Comparison of ENCODE assay signal across 27 cellular contexts in the genomic region with DNA sequence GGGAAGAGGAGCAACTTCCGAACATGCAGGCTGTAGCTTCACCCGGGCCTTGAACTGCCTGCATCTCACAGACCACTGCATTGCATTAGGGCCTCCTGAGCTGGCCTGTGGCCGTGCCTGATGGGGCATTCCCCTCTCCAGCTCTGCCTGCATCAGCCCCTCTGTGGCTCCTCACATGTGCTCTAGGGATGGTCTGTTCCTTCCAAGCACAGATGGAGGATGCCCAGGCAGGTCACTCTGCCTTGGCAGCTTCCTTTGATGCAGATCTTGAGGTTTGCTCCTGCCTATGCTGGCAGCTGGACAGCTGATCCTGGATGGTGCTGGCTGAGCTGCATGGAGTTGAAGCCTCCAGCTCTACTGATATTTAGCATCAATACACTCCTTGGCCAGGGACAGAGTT.
"Had no signal": no experiment of that assay in that cellular context is flagged by ENCODE, and none has a peak within 500 bp of the region (broad histone marks: within the 10 kb centered on the region; RNA-seq: fewer than 3 reads in every experiment).

No MANE protein-coding gene starts in this region.

- H3K9me3 ChIP-seq: ascending aorta, esophagus muscularis mucosa, neutrophil, stomach, testis, vagina had no signal

- H3K79me2 ChIP-seq: parathyroid adenoma had no signal

- H3K4me1 ChIP-seq: ascending aorta, testis, vagina had no signal

- H3K9ac ChIP-seq: parathyroid adenoma had no signal

- DNase-seq: activated CD4-positive, alpha-beta memory T cell treated with anti-CD3 and anti-CD28 coated beads for 36 hours; activated CD4-positive, alpha-beta T cell treated with anti-CD3 and anti-CD28 coated beads for 48 hours; activated gamma-delta T cell treated with Interleukin-2 at 50 U/mL for 16 hours; activated T-cell treated with anti-CD3 and anti-CD28 coated beads for 4 hours; central memory CD4-positive, alpha-beta T cell; effector memory CD8-positive, alpha-beta T cell; glutamatergic neuron; hippocampal formation; left ventricle myocardium superior; mammary epithelial cell; natural killer cell; right cardiac atrium; stimulated activated CD4-positive, alpha-beta T cell treated with anti-CD3 and anti-CD28 coated beads, Interleukin-12 subunit alpha, Interleukin-12 subunit beta, amount 100 ng/mL, for 4 hours; stomach; T1000; testis; trophoblast cell had no signal

- ATAC-seq: effector memory CD8-positive, alpha-beta T cell; left ventricle myocardium superior; natural killer cell; right cardiac atrium; stimulated activated memory B cell treated with anti-CD40 and anti-IgM and Interleukin-4, amounts not matched to agents 10 μg/mL and 1 μg/mL and 100 μg/mL, for 72 hours; WTC11 had no signal

- H3K27ac ChIP-seq: ascending aorta, esophagus muscularis mucosa, neutrophil, stomach, testis, vagina had no signal

- H3K27me3 Mint-ChIP-seq: activated CD4-positive, alpha-beta memory T cell treated with anti-CD3 and anti-CD28 coated beads for 36 hours; activated naive CD4-positive, alpha-beta T cell treated with anti-CD3 and anti-CD28 coated beads, Interleukin-2, amount 50 U/mL, for 24 hours; effector memory CD8-positive, alpha-beta T cell; stimulated activated memory B cell treated with anti-CD40 and anti-IgM and Interleukin-4, amounts not matched to agents 10 μg/mL and 1 μg/mL and 100 μg/mL, for 72 hours had no signal

- H3K27ac Mint-ChIP-seq: activated CD4-positive, alpha-beta memory T cell treated with anti-CD3 and anti-CD28 coated beads for 36 hours; activated naive CD4-positive, alpha-beta T cell treated with anti-CD3 and anti-CD28 coated beads, Interleukin-2, amount 50 U/mL, for 24 hours; mesothelial cell of epicardium; natural killer cell; stimulated activated memory B cell treated with anti-CD40 and anti-IgM and Interleukin-4, amounts not matched to agents 10 μg/mL and 1 μg/mL and 100 μg/mL, for 72 hours; WTC11 had no signal

- H3K9me3 Mint-ChIP-seq: activated CD4-positive, alpha-beta memory T cell treated with anti-CD3 and anti-CD28 coated beads for 36 hours; activated naive CD4-positive, alpha-beta T cell treated with anti-CD3 and anti-CD28 coated beads, Interleukin-2, amount 50 U/mL, for 24 hours; effector memory CD8-positive, alpha-beta T cell; mesothelial cell of epicardium; natural killer cell; stimulated activated memory B cell treated with anti-CD40 and anti-IgM and Interleukin-4, amounts not matched to agents 10 μg/mL and 1 μg/mL and 100 μg/mL, for 72 hours; WTC11 had no signal

- H3K36me3 ChIP-seq: ascending aorta, vagina had no signal

- H3K4me1 Mint-ChIP-seq: mesothelial cell of epicardium had no signal

- H3K36me3 Mint-ChIP-seq: mesothelial cell of epicardium, natural killer cell, WTC11 had no signal

- H3K4me3 ChIP-seq: ascending aorta, dorsolateral prefrontal cortex, esophagus muscularis mucosa, stomach, testis, vagina had no signal

- H3K4me3 Mint-ChIP-seq: activated CD4-positive, alpha-beta memory T cell treated with anti-CD3 and anti-CD28 coated beads for 36 hours; activated naive CD4-positive, alpha-beta T cell treated with anti-CD3 and anti-CD28 coated beads, Interleukin-2, amount 50 U/mL, for 24 hours; effector memory CD8-positive, alpha-beta T cell; mesothelial cell of epicardium; natural killer cell; stimulated activated memory B cell treated with anti-CD40 and anti-IgM and Interleukin-4, amounts not matched to agents 10 μg/mL and 1 μg/mL and 100 μg/mL, for 72 hours; WTC11 had no signal

- H2AFZ ChIP-seq: parathyroid adenoma had no signal

- H3K27me3 ChIP-seq: ascending aorta, dorsolateral prefrontal cortex, esophagus muscularis mucosa, neutrophil, stomach, testis, vagina had no signal
